Comparison of ENCODE assay signal across 18 cellular contexts in genomic region chr12:75854681-75855309, GRCh38.
DNase-seq lines count a peak whose midpoint lies in the region; ATAC-seq and TF ChIP-seq lines count a peak whose summit lies in the region.
"Had no signal": no experiment of that assay in that cellular context is flagged by ENCODE, and none has a peak within 500 bp of the region (broad histone marks: within the 10 kb centered on the region; RNA-seq: fewer than 3 reads in every experiment).

No MANE protein-coding gene starts in this region.

- H3K9me3 ChIP-seq in BLaER1 (no peaks in the 10 kb centered on the region), HEK293 (ENCODE audit: control insufficient read depth, insufficient read depth, low read depth, low read length) (no peaks in the 10 kb centered on the region)
- H3K9me3 ChIP-seq: BE2C, right lobe of liver, vagina had no signal

- ATAC-seq in HG02610 (IDR thresholded peaks at IDR 0.05; ENCODE audit: unreplicated experiment) (no peak), left colon (no peak)

- peak overlapping the region; percentile 48 for H3K4me3 ChIP-seq in BLaER1
- H3K4me3 ChIP-seq in HEK293 (ENCODE audit: low read depth, low read length), result no peak overlapping the region
- H3K4me3 ChIP-seq: right lobe of liver, vagina had no signal

- CTCF ChIA-PET in HEK293 (lab: Yijun Ruan, JAX), result interaction anchor here (0.7 kb wide), 1 partner anchor 32 kb away, joined by 3 read pairs; no protein-coding TSS in a partner anchor

- TF ChIP-seq CTCF in HEK293 (tag by site-specific recombination; IDR thresholded peaks at IDR 0.05), result no peak
- TF ChIP-seq CTCF in brain (conservative IDR thresholded peaks at IDR 0.05), result no peak
- no peak for TF ChIP-seq CTCF in GM20000 (IDR thresholded peaks at IDR 0.05; ENCODE audit: extremely low read depth, missing control alignments)

- POLR2A ChIA-PET in HEK293 (lab: Yijun Ruan, JAX), result interaction anchor here (0.7 kb wide), 1 partner anchor 15 kb away, joined by 3 read pairs; no protein-coding TSS in a partner anchor

- H4K20me1 ChIP-seq in BLaER1, result no peaks in the 10 kb centered on the region

- H3K27ac Mint-ChIP-seq in brain, result peak overlapping the region in 3 of 5 experiments; percentile 8 to 60 (median 41)

- H3K4me2 ChIP-seq in BLaER1, result peak overlapping the region; percentile 79

- no peak overlapping the region for H3K4me3 Mint-ChIP-seq in brain

- no peaks in the 10 kb centered on the region for H3K9me3 Mint-ChIP-seq in brain

- intact Hi-C loops in left colon (cut with DNase I, micrococcal nuclease), result no loop called here

- peak overlapping the region; percentile 77 for H3K27ac ChIP-seq in BLaER1
- no peak overlapping the region for H3K27ac ChIP-seq in HEK293 (ENCODE audit: extremely low read depth, low read depth, low read length)
- H3K27ac ChIP-seq: right lobe of liver, vagina had no signal

- no peaks in the 10 kb centered on the region for H3K36me3 ChIP-seq in BLaER1
- H3K36me3 ChIP-seq in HEK293 (ENCODE audit: control insufficient read depth in 2 of 2, insufficient read depth in 1 of 2, low read length in 2 of 2), result no peaks in the 10 kb centered on the region
- H3K36me3 ChIP-seq: BE2C, right lobe of liver, vagina had no signal

- no peaks in the 10 kb centered on the region for H3K36me3 Mint-ChIP-seq in brain

- peaks cover 53% of the 10 kb centered on the region for H3K4me1 Mint-ChIP-seq in brain

- peak; percentile 54 for DNase-seq in myocyte (ENCODE audit: low read depth)
- DNase-seq in left colon, result no peak
- no peak for DNase-seq in GM20000 (ENCODE audit: low spot score)
- DNase-seq: activated CD4-positive, alpha-beta T cell treated with anti-CD3 and anti-CD28 coated beads for 48 hours; activated CD8-positive, alpha-beta memory T cell treated with anti-CD3 and anti-CD28 coated beads, Interleukin-2, amount 50 U/mL, for 4 hours; activated effector memory CD4-positive, alpha-beta T cell treated with Interleukin-2 at 50 U/mL for 16 hours; BE2C; DMS 273 treated with DMSO at 0.1 percent for 48 hours; effector CD4-positive, alpha-beta T cell; left cardiac atrium; nucleus accumbens; right lobe of liver; stimulated activated CD4-positive, alpha-beta T cell treated with anti-CD3 and anti-CD28 coated beads, Interleukin-1b, Interleukin-23, amount 100 ng/mL, for 48 hours had no signal

- H3K9ac ChIP-seq in BLaER1, result peak overlapping the region; percentile 6; the same call in 1 of the 2 replicates

- H3K4me1 ChIP-seq in BLaER1, result peaks cover 52% of the 10 kb centered on the region
- H3K4me1 ChIP-seq in HEK293 (ENCODE audit: control insufficient read depth, insufficient read depth, low read length), result peaks cover 5% of the 10 kb centered on the region; the same call in 1 of the 2 replicates
- H3K4me1 ChIP-seq: right lobe of liver had no signal

- no peaks in the 10 kb centered on the region for H3K27me3 ChIP-seq in BLaER1
- H3K27me3 ChIP-seq: BE2C, right lobe of liver, vagina had no signal

- H3K27me3 Mint-ChIP-seq in brain, result no peaks in the 10 kb centered on the region

TF ChIP-seq in HEK293, 187 proteins besides CTCF, POLR2A, EP300 and RAD21:
- TF ChIP-seq ZNF274 (IDR thresholded peaks at IDR 0.05; ENCODE audit: low read length), result no peak
- no peak for TF ChIP-seq ZNF274 (tag by site-specific recombination; IDR thresholded peaks at IDR 0.05; ENCODE audit: borderline replicate concordance)
- TF ChIP-seq ZNF677 (tag by site-specific recombination; IDR thresholded peaks at IDR 0.05), result peak; percentile 92
TF ChIP-seq in HEK293: peak in this region for 1.
